ENCODE assay signal across 9 cellular contexts in genomic region chr11:85823816-85824215, GRCh38.
DNase-seq lines count a peak whose midpoint lies in the region; ATAC-seq and TF ChIP-seq lines count a peak whose summit lies in the region.
"Had no signal": no experiment of that assay in that cellular context is flagged by ENCODE, and none has a peak within 500 bp of the region (broad histone marks: within the 10 kb centered on the region; RNA-seq: fewer than 3 reads in every experiment).

No MANE protein-coding gene starts in this region.

- ATAC-seq in HG03432 (IDR thresholded peaks at IDR 0.05; ENCODE audit: unreplicated experiment) = peak; percentile 32
- no peak for ATAC-seq in GM21737 (IDR thresholded peaks at IDR 0.05; ENCODE audit: unreplicated experiment)
- ATAC-seq in HG03025 (IDR thresholded peaks at IDR 0.05; ENCODE audit: low FRiP score, unreplicated experiment) = no peak
- no peak for ATAC-seq in HG03460 (IDR thresholded peaks at IDR 0.05; ENCODE audit: unreplicated experiment)

- peak; percentile 61 for DNase-seq in activated naive CD4-positive, alpha-beta T cell treated with Interleukin-2 at 50 U/mL for 16 hours
- DNase-seq in stimulated activated CD4-positive, alpha-beta T cell treated with anti-CD3 and anti-CD28 coated beads, Interleukin-1b, Interleukin-23, amount 100 ng/mL, for 48 hours = peak; percentile 51
- DNase-seq in NOMO-1 (lab: John Stamatoyannopoulos, UW; ENCODE audit: unreplicated experiment in 2 of 2) = no peak
- DNase-seq: NCI-H1694 had no signal

- H3K27ac ChIP-seq in VCaP = peak overlapping the region; percentile 100

- TF ChIP-seq CTCF in VCaP (conservative IDR thresholded peaks at IDR 0.05) = no peak

Comparison
In these comparisons a context has a peak if more than half of its experiments do, and no peak if none do; other contexts are left out.
1. DNase-seq: peak in activated naive CD4-positive, alpha-beta T cell treated with Interleukin-2 at 50 U/mL for 16 hours (single experiment) and stimulated activated CD4-positive, alpha-beta T cell treated with anti-CD3 and anti-CD28 coated beads, Interleukin-1b, Interleukin-23, amount 100 ng/mL, for 48 hours (single experiment); none in NOMO-1 (0 of 2).